Comparison of ENCODE assay signal across 14 cellular contexts in genomic region chr3:48548165-48548564, GRCh38. TPM values are rescaled to one million over a fixed set of nuclear protein-coding genes. Genes with fewer than 3 reads are reported as not detected.
"Had no signal": no experiment of that assay in that cellular context is flagged by ENCODE, and none has a peak within 500 bp of the region (broad histone marks: within the 10 kb centered on the region; RNA-seq: fewer than 3 reads in every experiment).

No MANE protein-coding gene starts in this region.

- H3K27ac Mint-ChIP-seq: activated CD4-positive, alpha-beta T cell treated with anti-CD3 and anti-CD28 coated beads, Interleukin-2, amount 10 ng/mL, durations not matched to agents 24 days and 14 days; activated T-cell treated with anti-CD3 and anti-CD28 coated beads, Interleukin-2, amount 50 U/mL, for 24 hours; activated T-helper 2 cell treated with anti-CD3 and anti-CD28 coated beads, Interferon-gamma antibody, Interleukin-2, Interleukin-4, amounts not matched to agents 10 μg/mL and 5 μg/mL and 100 μg/mL, durations not matched to agents 14 hours and 24 hours and 36 hours had no signal

- H3K4me1 ChIP-seq: thyroid gland had no signal

- FAIRE-seq: TTC549 had no signal

- H3K36me3 ChIP-seq: gastrocnemius medialis, left ventricle myocardium inferior, thyroid gland had no signal

- H3K9me3 Mint-ChIP-seq: activated CD4-positive, alpha-beta T cell treated with anti-CD3 and anti-CD28 coated beads, Interleukin-2, amount 10 ng/mL, durations not matched to agents 24 days and 14 days; activated T-cell treated with anti-CD3 and anti-CD28 coated beads, Interleukin-2, amount 50 U/mL, for 24 hours; activated T-helper 2 cell treated with anti-CD3 and anti-CD28 coated beads, Interferon-gamma antibody, Interleukin-2, Interleukin-4, amounts not matched to agents 10 μg/mL and 5 μg/mL and 100 μg/mL, durations not matched to agents 14 hours and 24 hours and 36 hours had no signal

- H3K27me3 Mint-ChIP-seq: activated CD4-positive, alpha-beta T cell treated with anti-CD3 and anti-CD28 coated beads, Interleukin-2, amount 10 ng/mL, durations not matched to agents 24 days and 14 days; activated T-cell treated with anti-CD3 and anti-CD28 coated beads, Interleukin-2, amount 50 U/mL, for 24 hours; naive thymus-derived CD4-positive, alpha-beta T cell had no signal

- H3K9me3 ChIP-seq: body of pancreas, gastrocnemius medialis, heart left ventricle, left ventricle myocardium inferior, thyroid gland had no signal

- H3K4me3 ChIP-seq: body of pancreas, gastrocnemius medialis, heart left ventricle, left ventricle myocardium inferior, thyroid gland had no signal

- H2AFZ ChIP-seq: parathyroid adenoma had no signal

- H3K27ac ChIP-seq: gastrocnemius medialis, heart left ventricle, left ventricle myocardium inferior, parathyroid adenoma, thyroid gland had no signal

- H3K27me3 ChIP-seq: body of pancreas, gastrocnemius medialis, heart left ventricle, thyroid gland had no signal

- H3K9ac ChIP-seq: parathyroid adenoma had no signal

- H3K4me3 Mint-ChIP-seq: activated CD4-positive, alpha-beta T cell treated with anti-CD3 and anti-CD28 coated beads, Interleukin-2, amount 10 ng/mL, durations not matched to agents 24 days and 14 days; activated CD8-positive, alpha-beta T cell treated with anti-CD3 and anti-CD28 coated beads, Interleukin-2, amount 10 ng/mL, durations not matched to agents 7 days and 5 days; activated T-cell treated with anti-CD3 and anti-CD28 coated beads, Interleukin-2, amount 50 U/mL, for 24 hours; naive thymus-derived CD4-positive, alpha-beta T cell had no signal

RNA-seq across cellular contexts. Expression of gene UCN2, which starts 15.4 kb away (rescaled TPM):
- total RNA-seq: activated CD4-positive, alpha-beta T cell treated with anti-CD3 and anti-CD28 coated beads, Interleukin-2, amount 10 ng/mL, durations not matched to agents 24 days and 14 days; activated CD8-positive, alpha-beta T cell treated with anti-CD3 and anti-CD28 coated beads, Interleukin-2, amount 10 ng/mL, durations not matched to agents 7 days and 5 days; activated T-helper 2 cell treated with anti-CD3 and anti-CD28 coated beads, Interferon-gamma antibody, Interleukin-2, Interleukin-4, amounts not matched to agents 10 μg/mL and 5 μg/mL and 100 μg/mL, durations not matched to agents 14 hours and 24 hours and 36 hours; body of pancreas; gastrocnemius medialis; mucosa of gallbladder; T-helper 2 cell treated with Interferon-gamma antibody and Interleukin-4, amounts not matched to agents 100 ng/mL and 5 ng/mL, for 36 hours; thyroid gland had no signal
- polyA plus RNA-seq: naive thymus-derived CD4-positive, alpha-beta T cell had no signal

RNA-seq across cellular contexts. Expression of gene COL7A1, which starts 47.0 kb away (rescaled TPM):
- polyA plus RNA-seq: naive thymus-derived CD4-positive, alpha-beta T cell had no signal
